In genomic region chr5:137141779-137142178, GRCh38 we compare ENCODE assay signal across 15 cellular contexts.
DNase-seq lines count a peak whose midpoint lies in the region; ATAC-seq lines count a peak whose summit lies in the region.
"Had no signal": no experiment of that assay in that cellular context is flagged by ENCODE, and none has a peak within 500 bp of the region (broad histone marks: within the 10 kb centered on the region; RNA-seq: fewer than 3 reads in every experiment).

No MANE protein-coding gene starts in this region.

- peak; percentile 13 for DNase-seq in LHCN-M2 (ENCODE audit: low read depth)
- DNase-seq in adipocyte (ENCODE audit: low read depth) = peak; percentile 13
- peak; percentile 1 for DNase-seq in mesenchymal stem cell
- no peak for DNase-seq in NK-92 treated with Interleukin-12 subunit alpha and Interleukin-12 subunit beta, amount 100 ng/mL, for 24 hours (lab: John Stamatoyannopoulos, UW)
- DNase-seq in NCI-H748 treated with DMSO at 0.1 percent for 48 hours (lab: John Stamatoyannopoulos, UW) = no peak
- DNase-seq in NCI-H146 (lab: John Stamatoyannopoulos, UW) = no peak
- DNase-seq: activated gamma-delta T cell; CD4-positive, CD25-positive, alpha-beta regulatory T cell; hippocampal formation; left lung; natural killer cell; NCI-H2227 treated with DMSO at 0.1 percent for 48 hours; right lobe of liver had no signal

- peak overlapping the region in 2 of 11 experiments; percentile 18 to 23; a peak in 2 of 22 replicates for H3K9ac ChIP-seq in BLaER1 treated with 17β-estradiol and CSF1 and Interleukin-3, amounts not matched to agents 10 nM and 100 nM
- H3K9ac ChIP-seq in adipocyte (ENCODE audit: low read length) = peak overlapping the region; percentile 67
- H3K9ac ChIP-seq in mesenchymal stem cell (ENCODE audit: low read length) = peak overlapping the region; percentile 46

- no peak overlapping the region for H3K4ac ChIP-seq in mesenchymal stem cell (ENCODE audit: low read depth in 1 of 2, low read length in 2 of 2)

- no peak overlapping the region for H3K14ac ChIP-seq in mesenchymal stem cell (ENCODE audit: low read length in 2 of 2)

- no peak for ATAC-seq in HG03175 (IDR thresholded peaks at IDR 0.05; ENCODE audit: unreplicated experiment)
- ATAC-seq: natural killer cell, right lobe of liver had no signal

- no peaks in the 10 kb centered on the region for H3K9me3 ChIP-seq in BLaER1 treated with 17β-estradiol and CSF1 and Interleukin-3, amounts not matched to agents 10 nM and 100 nM (replicated peaks in 1 of 11)
- H3K9me3 ChIP-seq in adipocyte (ENCODE audit: control insufficient read depth, low read length) (no peaks in the 10 kb centered on the region), mesenchymal stem cell (ENCODE audit: control insufficient read depth, low read length) (no peaks in the 10 kb centered on the region)
- H3K9me3 ChIP-seq: left lung, right lobe of liver had no signal

- no peak overlapping the region for H3K4me3 ChIP-seq in BLaER1 treated with 17β-estradiol and CSF1 and Interleukin-3, amounts not matched to agents 10 nM and 100 nM
- H3K4me3 ChIP-seq in adipocyte (ENCODE audit: low read length) (peak overlapping the region; percentile 47), mesenchymal stem cell (ENCODE audit: insufficient read depth in 1 of 2, low read depth in 1 of 2, low read length in 2 of 2) (no peak overlapping the region)
- H3K4me3 ChIP-seq: left lung, right lobe of liver had no signal

- no peak overlapping the region for H2BK12ac ChIP-seq in mesenchymal stem cell (ENCODE audit: low read length in 2 of 2)

- no peaks in the 10 kb centered on the region for H3K79me1 ChIP-seq in mesenchymal stem cell (replicated peaks; ENCODE audit: low read length, poor library complexity, severe bottlenecking)

- peak overlapping the region in 10 of 11 experiments; percentile 3 to 76 (median 62); a peak in 18 of 22 replicates for H3K4me2 ChIP-seq in BLaER1 treated with 17β-estradiol and CSF1 and Interleukin-3, amounts not matched to agents 10 nM and 100 nM
- H3K4me2 ChIP-seq in mesenchymal stem cell (ENCODE audit: low read length, poor library complexity, severe bottlenecking) = no peak overlapping the region

- H3K27me3 ChIP-seq in BLaER1 treated with 17β-estradiol and CSF1 and Interleukin-3, amounts not matched to agents 10 nM and 100 nM = no peaks in the 10 kb centered on the region
- H3K27me3 ChIP-seq in adipocyte (replicated peaks; ENCODE audit: control insufficient read depth, insufficient read depth, low read length) = no peaks in the 10 kb centered on the region
- peaks cover 0 to 5% of the 10 kb centered on the region in 2 experiments for H3K27me3 ChIP-seq in mesenchymal stem cell (ENCODE audit: control insufficient read depth in 1 of 2, insufficient read depth in 1 of 2, low read length in 2 of 2)
- H3K27me3 ChIP-seq: right lobe of liver had no signal

- no peak overlapping the region for H4K91ac ChIP-seq in mesenchymal stem cell (ENCODE audit: low read length)

- no peak overlapping the region for H2BK120ac ChIP-seq in mesenchymal stem cell (ENCODE audit: low read depth, low read length)

- no peak overlapping the region for H3K18ac ChIP-seq in mesenchymal stem cell (ENCODE audit: low read depth in 1 of 2, low read length in 2 of 2)

- no peak overlapping the region for H2AK5ac ChIP-seq in mesenchymal stem cell (ENCODE audit: low read length, severe bottlenecking)

- peak overlapping the region in 4 of 11 experiments; percentile 37 to 65 (median 54); a peak in 7 of 22 replicates for H3K27ac ChIP-seq in BLaER1 treated with 17β-estradiol and CSF1 and Interleukin-3, amounts not matched to agents 10 nM and 100 nM
- no peak overlapping the region for H3K27ac ChIP-seq in mesenchymal stem cell (ENCODE audit: low read length, poor library complexity, severe bottlenecking)
- H3K27ac ChIP-seq: left lung, right lobe of liver had no signal

- no peak overlapping the region for H4K8ac ChIP-seq in mesenchymal stem cell (ENCODE audit: low read length)

- no peak overlapping the region for H2AFZ ChIP-seq in mesenchymal stem cell (ENCODE audit: low read depth, low read length)

- WGBS in mesenchymal stem cell = 74% methylated on average over 3 of the region's 3 CpGs

- H3K23ac ChIP-seq in mesenchymal stem cell (ENCODE audit: low read length in 2 of 2) = no peak overlapping the region

- H3K4me1 ChIP-seq in BLaER1 treated with 17β-estradiol and CSF1 and Interleukin-3, amounts not matched to agents 10 nM and 100 nM = peaks cover 8 to 27% (median 22%) of the 10 kb centered on the region in 10 experiments
- peaks cover 49% of the 10 kb centered on the region for H3K4me1 ChIP-seq in adipocyte (ENCODE audit: control insufficient read depth, insufficient read depth, low read length)
- peaks cover 12% of the 10 kb centered on the region for H3K4me1 ChIP-seq in mesenchymal stem cell (ENCODE audit: control insufficient read depth, insufficient read depth, low read depth, low read length)
- H3K4me1 ChIP-seq: left lung, right lobe of liver had no signal

- H2BK15ac ChIP-seq in mesenchymal stem cell (ENCODE audit: low read depth, poor library complexity, severe bottlenecking) = no peak overlapping the region

- no peaks in the 10 kb centered on the region for H4K20me1 ChIP-seq in BLaER1 treated with 17β-estradiol and CSF1 and Interleukin-3, amounts not matched to agents 10 nM and 100 nM

- no peaks in the 10 kb centered on the region for H3K36me3 ChIP-seq in BLaER1 treated with 17β-estradiol and CSF1 and Interleukin-3, amounts not matched to agents 10 nM and 100 nM
- peaks cover 5% of the 10 kb centered on the region for H3K36me3 ChIP-seq in adipocyte (ENCODE audit: control insufficient read depth, insufficient read depth, low read length, severe bottlenecking)
- peaks cover 0 to 8% of the 10 kb centered on the region in 2 experiments for H3K36me3 ChIP-seq in mesenchymal stem cell (ENCODE audit: control insufficient read depth in 1 of 2, insufficient read depth in 2 of 2, low read depth in 1 of 2, low read length in 2 of 2)
- H3K36me3 ChIP-seq: left lung, right lobe of liver had no signal

- no peak overlapping the region for H2BK5ac ChIP-seq in mesenchymal stem cell (ENCODE audit: low read depth, low read length, poor library complexity, severe bottlenecking)

Comparison
In these comparisons a context has a peak if more than half of its experiments do, and no peak if none do; other contexts are left out.
1. DNase-seq: peak in LHCN-M2 (single experiment), adipocyte (single experiment) and mesenchymal stem cell (single experiment); none in NK-92 treated with Interleukin-12 subunit alpha and Interleukin-12 subunit beta, amount 100 ng/mL, for 24 hours (single experiment), NCI-H748 treated with DMSO at 0.1 percent for 48 hours (single experiment) and NCI-H146 (single experiment).